In the genomic region with DNA sequence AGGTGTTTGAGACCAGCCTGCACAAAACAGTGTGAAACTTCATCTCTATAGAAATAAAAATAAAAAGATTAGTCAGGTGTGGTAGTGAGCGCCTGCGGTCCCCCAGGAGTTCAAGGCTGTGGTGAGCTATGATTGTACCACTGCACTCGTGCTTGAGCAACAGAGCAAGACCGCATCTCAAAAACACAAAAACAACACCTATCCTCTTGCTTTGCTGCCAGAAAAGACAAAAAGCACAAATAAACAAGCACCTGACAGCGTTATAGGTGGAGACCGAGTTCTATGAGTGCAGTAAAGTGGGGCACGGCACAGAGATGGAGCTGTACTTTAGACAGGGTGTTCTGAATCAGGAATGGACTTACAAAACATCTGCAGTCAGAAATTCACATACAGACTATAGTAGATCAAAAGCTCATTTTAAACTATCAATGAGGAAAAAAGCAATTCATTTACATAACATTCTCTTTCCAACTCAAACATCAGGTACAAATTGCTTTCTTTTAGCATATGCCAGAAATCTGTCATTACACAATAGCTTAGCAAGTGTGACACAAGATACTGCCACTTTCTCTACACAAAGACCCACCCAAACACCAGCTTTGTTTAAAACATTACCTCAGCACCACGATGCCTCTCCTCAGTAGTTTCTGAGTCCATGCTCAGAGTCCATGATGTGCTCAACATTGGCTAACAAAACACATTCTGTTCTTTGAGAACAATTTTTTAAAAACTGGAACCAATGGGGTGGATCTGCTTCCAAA, we compare ENCODE assay signal across 1 cellular context.
TF ChIP-seq lines count a peak whose summit lies in the region.

No MANE protein-coding gene starts in this region.

TF ChIP-seq in GM12878, 131 proteins besides CTCF, POLR2A, EP300 and RAD21 (continued from another document and continues in another):
- TF ChIP-seq SRF (IDR thresholded peaks at IDR 0.05; ENCODE audit: low read depth in 2 of 2, low read length in 2 of 2) (no peak), RBBP5 (conservative IDR thresholded peaks at IDR 0.05) (no peak), PAX8 (IDR thresholded peaks at IDR 0.05) (0 out of 2 replicates have a peak, but pooled peaks have one; percentile 33), TAF1 (IDR thresholded peaks at IDR 0.05; ENCODE audit: borderline replicate concordance, low read depth, low read length) (no peak), SREBF2 (IDR thresholded peaks at IDR 0.05; ENCODE audit: low read length) (no peak), ZNF24 (IDR thresholded peaks at IDR 0.05) (0 out of 2 replicates have a peak, but pooled peaks have one; percentile 27), CREB1 (IDR thresholded peaks at IDR 0.05; ENCODE audit: low read depth) (peak; percentile 60; the same call in 1 of the 2 replicates), BACH1 (IDR thresholded peaks at IDR 0.05; ENCODE audit: borderline replicate concordance) (peak; percentile 50; the same call in 1 of the 2 replicates), FOXM1 (IDR thresholded peaks at IDR 0.05; ENCODE audit: low read depth, low read length) (peak; percentile 75), LARP7 (IDR thresholded peaks at IDR 0.05) (no peak), TCF7 (IDR thresholded peaks at IDR 0.05; ENCODE audit: borderline replicate concordance) (peak; percentile 57; the same call in 1 of the 2 replicates), SIN3A (IDR thresholded peaks at IDR 0.05; ENCODE audit: low read depth, low read length) (no peak), HCFC1 (IDR thresholded peaks at IDR 0.05; ENCODE audit: low read length) (no peak), ETV6 (conservative IDR thresholded peaks at IDR 0.05 in 1 of 2, IDR thresholded peaks at IDR 0.05 in 1 of 2; ENCODE audit: borderline replicate concordance in 1 of 2, low read depth in 1 of 2) (no peak), CREM (IDR thresholded peaks at IDR 0.05; ENCODE audit: low read depth) (peak; percentile 53; the same call in 1 of the 2 replicates), HDGF (IDR thresholded peaks at IDR 0.05) (no peak), NRF1 (conservative IDR thresholded peaks at IDR 0.05; ENCODE audit: low read depth, low read length) (no peak), MTA2 (IDR thresholded peaks at IDR 0.05; ENCODE audit: low read depth) (peak; percentile 84), NR2F1 (conservative IDR thresholded peaks at IDR 0.05) (peak; percentile 48), JUND (IDR thresholded peaks at IDR 0.05; ENCODE audit: low read depth, low read length) (no peak), BCL11A (IDR thresholded peaks at IDR 0.05; ENCODE audit: low read depth, low read length) (peak; percentile 70; the same call in 1 of the 2 replicates), MXI1 (IDR thresholded peaks at IDR 0.05; ENCODE audit: low read depth, low read length) (no peak), RB1 (IDR thresholded peaks at IDR 0.05; ENCODE audit: borderline replicate concordance) (no peak), ATF7 (IDR thresholded peaks at IDR 0.05; ENCODE audit: low read depth) (peak; percentile 68; the same call in 1 of the 2 replicates), MYC (IDR thresholded peaks at IDR 0.05; ENCODE audit: insufficient read depth, insufficient read length, insufficient replicate concordance, low read length, severe bottlenecking) (no peak), PML (IDR thresholded peaks at IDR 0.05; ENCODE audit: low read length) (no peak), SPI1 (IDR thresholded peaks at IDR 0.05; ENCODE audit: borderline replicate concordance, insufficient read depth, low read depth, low read length) (no peak), HDAC2 (IDR thresholded peaks at IDR 0.05) (no peak), KAT2A (conservative IDR thresholded peaks at IDR 0.05; ENCODE audit: control insufficient read depth, low read depth, low read length) (no peak), NBN (IDR thresholded peaks at IDR 0.05) (peak; percentile 58; the same call in 1 of the 2 replicates), ZNF217 (IDR thresholded peaks at IDR 0.05) (0 out of 2 replicates have a peak, but pooled peaks have one; percentile 26), POU2F2 (IDR thresholded peaks at IDR 0.05; ENCODE audit: borderline replicate concordance, low read depth, low read length) (peak; percentile 55; the same call in 1 of the 3 replicates), BHLHE40 (IDR thresholded peaks at IDR 0.05; ENCODE audit: borderline replicate concordance in 1 of 2, low read depth in 2 of 2, low read length in 1 of 2) (peak; percentile 92 to 93), ZSCAN29 (IDR thresholded peaks at IDR 0.05) (no peak), ZNF622 (IDR thresholded peaks at IDR 0.05) (no peak), SP1 (IDR thresholded peaks at IDR 0.05; ENCODE audit: low read depth, low read length) (peak; percentile 27), RFX5 (IDR thresholded peaks at IDR 0.05; ENCODE audit: low read depth, low read length) (no peak)
- TF ChIP-seq, protein P1, sequence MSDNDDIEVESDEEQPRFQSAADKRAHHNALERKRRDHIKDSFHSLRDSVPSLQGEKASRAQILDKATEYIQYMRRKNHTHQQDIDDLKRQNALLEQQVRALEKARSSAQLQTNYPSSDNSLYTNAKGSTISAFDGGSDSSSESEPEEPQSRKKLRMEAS (IDR thresholded peaks at IDR 0.05; ENCODE audit: low read depth, low read length) = 0 out of 2 replicates have a peak, but pooled peaks have one; percentile 31
- TF ChIP-seq, protein P2, sequence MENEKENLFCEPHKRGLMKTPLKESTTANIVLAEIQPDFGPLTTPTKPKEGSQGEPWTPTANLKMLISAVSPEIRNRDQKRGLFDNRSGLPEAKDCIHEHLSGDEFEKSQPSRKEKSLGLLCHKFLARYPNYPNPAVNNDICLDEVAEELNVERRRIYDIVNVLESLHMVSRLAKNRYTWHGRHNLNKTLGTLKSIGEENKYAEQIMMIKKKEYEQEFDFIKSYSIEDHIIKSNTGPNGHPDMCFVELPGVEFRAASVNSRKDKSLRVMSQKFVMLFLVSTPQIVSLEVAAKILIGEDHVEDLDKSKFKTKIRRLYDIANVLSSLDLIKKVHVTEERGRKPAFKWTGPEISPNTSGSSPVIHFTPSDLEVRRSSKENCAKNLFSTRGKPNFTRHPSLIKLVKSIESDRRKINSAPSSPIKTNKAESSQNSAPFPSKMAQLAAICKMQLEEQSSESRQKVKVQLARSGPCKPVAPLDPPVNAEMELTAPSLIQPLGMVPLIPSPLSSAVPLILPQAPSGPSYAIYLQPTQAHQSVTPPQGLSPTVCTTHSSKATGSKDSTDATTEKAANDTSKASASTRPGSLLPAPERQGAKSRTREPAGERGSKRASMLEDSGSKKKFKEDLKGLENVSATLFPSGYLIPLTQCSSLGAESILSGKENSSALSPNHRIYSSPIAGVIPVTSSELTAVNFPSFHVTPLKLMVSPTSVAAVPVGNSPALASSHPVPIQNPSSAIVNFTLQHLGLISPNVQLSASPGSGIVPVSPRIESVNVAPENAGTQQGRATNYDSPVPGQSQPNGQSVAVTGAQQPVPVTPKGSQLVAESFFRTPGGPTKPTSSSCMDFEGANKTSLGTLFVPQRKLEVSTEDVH (IDR thresholded peaks at IDR 0.05; ENCODE audit: low read depth, partially characterized antibody) = no peak
- TF ChIP-seq, protein P3, sequence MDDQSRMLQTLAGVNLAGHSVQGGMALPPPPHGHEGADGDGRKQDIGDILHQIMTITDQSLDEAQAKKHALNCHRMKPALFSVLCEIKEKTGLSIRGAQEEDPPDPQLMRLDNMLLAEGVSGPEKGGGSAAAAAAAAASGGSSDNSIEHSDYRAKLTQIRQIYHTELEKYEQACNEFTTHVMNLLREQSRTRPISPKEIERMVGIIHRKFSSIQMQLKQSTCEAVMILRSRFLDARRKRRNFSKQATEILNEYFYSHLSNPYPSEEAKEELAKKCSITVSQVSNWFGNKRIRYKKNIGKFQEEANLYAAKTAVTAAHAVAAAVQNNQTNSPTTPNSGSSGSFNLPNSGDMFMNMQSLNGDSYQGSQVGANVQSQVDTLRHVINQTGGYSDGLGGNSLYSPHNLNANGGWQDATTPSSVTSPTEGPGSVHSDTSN (IDR thresholded peaks at IDR 0.05; ENCODE audit: insufficient replicate concordance, low read depth, low read length) = no peak
- TF ChIP-seq, protein P4, sequence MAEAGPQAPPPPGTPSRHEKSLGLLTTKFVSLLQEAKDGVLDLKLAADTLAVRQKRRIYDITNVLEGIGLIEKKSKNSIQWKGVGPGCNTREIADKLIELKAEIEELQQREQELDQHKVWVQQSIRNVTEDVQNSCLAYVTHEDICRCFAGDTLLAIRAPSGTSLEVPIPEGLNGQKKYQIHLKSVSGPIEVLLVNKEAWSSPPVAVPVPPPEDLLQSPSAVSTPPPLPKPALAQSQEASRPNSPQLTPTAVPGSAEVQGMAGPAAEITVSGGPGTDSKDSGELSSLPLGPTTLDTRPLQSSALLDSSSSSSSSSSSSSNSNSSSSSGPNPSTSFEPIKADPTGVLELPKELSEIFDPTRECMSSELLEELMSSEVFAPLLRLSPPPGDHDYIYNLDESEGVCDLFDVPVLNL (IDR thresholded peaks at IDR 0.05; ENCODE audit: low read depth, low read length) = no peak
- TF ChIP-seq, protein P5, sequence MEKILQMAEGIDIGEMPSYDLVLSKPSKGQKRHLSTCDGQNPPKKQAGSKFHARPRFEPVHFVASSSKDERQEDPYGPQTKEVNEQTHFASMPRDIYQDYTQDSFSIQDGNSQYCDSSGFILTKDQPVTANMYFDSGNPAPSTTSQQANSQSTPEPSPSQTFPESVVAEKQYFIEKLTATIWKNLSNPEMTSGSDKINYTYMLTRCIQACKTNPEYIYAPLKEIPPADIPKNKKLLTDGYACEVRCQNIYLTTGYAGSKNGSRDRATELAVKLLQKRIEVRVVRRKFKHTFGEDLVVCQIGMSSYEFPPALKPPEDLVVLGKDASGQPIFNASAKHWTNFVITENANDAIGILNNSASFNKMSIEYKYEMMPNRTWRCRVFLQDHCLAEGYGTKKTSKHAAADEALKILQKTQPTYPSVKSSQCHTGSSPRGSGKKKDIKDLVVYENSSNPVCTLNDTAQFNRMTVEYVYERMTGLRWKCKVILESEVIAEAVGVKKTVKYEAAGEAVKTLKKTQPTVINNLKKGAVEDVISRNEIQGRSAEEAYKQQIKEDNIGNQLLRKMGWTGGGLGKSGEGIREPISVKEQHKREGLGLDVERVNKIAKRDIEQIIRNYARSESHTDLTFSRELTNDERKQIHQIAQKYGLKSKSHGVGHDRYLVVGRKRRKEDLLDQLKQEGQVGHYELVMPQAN (conservative IDR thresholded peaks at IDR 0.05) = no peak
- TF ChIP-seq, protein P6, sequence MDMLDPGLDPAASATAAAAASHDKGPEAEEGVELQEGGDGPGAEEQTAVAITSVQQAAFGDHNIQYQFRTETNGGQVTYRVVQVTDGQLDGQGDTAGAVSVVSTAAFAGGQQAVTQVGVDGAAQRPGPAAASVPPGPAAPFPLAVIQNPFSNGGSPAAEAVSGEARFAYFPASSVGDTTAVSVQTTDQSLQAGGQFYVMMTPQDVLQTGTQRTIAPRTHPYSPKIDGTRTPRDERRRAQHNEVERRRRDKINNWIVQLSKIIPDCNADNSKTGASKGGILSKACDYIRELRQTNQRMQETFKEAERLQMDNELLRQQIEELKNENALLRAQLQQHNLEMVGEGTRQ (IDR thresholded peaks at IDR 0.05; ENCODE audit: borderline replicate concordance, low read depth, low read length) = no peak
- TF ChIP-seq, protein P7, sequence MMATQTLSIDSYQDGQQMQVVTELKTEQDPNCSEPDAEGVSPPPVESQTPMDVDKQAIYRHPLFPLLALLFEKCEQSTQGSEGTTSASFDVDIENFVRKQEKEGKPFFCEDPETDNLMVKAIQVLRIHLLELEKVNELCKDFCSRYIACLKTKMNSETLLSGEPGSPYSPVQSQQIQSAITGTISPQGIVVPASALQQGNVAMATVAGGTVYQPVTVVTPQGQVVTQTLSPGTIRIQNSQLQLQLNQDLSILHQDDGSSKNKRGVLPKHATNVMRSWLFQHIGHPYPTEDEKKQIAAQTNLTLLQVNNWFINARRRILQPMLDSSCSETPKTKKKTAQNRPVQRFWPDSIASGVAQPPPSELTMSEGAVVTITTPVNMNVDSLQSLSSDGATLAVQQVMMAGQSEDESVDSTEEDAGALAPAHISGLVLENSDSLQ (IDR thresholded peaks at IDR 0.05) = 0 out of 2 replicates have a peak, but pooled peaks have one; percentile 4
- TF ChIP-seq, protein P8, sequence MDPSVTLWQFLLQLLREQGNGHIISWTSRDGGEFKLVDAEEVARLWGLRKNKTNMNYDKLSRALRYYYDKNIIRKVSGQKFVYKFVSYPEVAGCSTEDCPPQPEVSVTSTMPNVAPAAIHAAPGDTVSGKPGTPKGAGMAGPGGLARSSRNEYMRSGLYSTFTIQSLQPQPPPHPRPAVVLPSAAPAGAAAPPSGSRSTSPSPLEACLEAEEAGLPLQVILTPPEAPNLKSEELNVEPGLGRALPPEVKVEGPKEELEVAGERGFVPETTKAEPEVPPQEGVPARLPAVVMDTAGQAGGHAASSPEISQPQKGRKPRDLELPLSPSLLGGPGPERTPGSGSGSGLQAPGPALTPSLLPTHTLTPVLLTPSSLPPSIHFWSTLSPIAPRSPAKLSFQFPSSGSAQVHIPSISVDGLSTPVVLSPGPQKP (IDR thresholded peaks at IDR 0.05; ENCODE audit: low read depth, low read length) = no peak
- TF ChIP-seq, protein P9, sequence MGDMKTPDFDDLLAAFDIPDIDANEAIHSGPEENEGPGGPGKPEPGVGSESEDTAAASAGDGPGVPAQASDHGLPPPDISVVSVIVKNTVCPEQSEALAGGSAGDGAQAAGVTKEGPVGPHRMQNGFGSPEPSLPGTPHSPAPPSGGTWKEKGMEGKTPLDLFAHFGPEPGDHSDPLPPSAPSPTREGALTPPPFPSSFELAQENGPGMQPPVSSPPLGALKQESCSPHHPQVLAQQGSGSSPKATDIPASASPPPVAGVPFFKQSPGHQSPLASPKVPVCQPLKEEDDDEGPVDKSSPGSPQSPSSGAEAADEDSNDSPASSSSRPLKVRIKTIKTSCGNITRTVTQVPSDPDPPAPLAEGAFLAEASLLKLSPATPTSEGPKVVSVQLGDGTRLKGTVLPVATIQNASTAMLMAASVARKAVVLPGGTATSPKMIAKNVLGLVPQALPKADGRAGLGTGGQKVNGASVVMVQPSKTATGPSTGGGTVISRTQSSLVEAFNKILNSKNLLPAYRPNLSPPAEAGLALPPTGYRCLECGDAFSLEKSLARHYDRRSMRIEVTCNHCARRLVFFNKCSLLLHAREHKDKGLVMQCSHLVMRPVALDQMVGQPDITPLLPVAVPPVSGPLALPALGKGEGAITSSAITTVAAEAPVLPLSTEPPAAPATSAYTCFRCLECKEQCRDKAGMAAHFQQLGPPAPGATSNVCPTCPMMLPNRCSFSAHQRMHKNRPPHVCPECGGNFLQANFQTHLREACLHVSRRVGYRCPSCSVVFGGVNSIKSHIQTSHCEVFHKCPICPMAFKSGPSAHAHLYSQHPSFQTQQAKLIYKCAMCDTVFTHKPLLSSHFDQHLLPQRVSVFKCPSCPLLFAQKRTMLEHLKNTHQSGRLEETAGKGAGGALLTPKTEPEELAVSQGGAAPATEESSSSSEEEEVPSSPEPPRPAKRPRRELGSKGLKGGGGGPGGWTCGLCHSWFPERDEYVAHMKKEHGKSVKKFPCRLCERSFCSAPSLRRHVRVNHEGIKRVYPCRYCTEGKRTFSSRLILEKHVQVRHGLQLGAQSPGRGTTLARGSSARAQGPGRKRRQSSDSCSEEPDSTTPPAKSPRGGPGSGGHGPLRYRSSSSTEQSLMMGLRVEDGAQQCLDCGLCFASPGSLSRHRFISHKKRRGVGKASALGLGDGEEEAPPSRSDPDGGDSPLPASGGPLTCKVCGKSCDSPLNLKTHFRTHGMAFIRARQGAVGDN (IDR thresholded peaks at IDR 0.05) = 0 out of 2 replicates have a peak, but pooled peaks have one; percentile 19
